In genomic region chr20:51493346-51493791, GRCh38 we compare ENCODE assay signal across 1 cellular context.
TF ChIP-seq lines count a peak whose summit lies in the region.

No MANE protein-coding gene starts in this region.

TF ChIP-seq in endothelial cell of umbilical vein, 7 proteins besides CTCF, POLR2A, EP300 and RAD21:
- TF ChIP-seq MAX (IDR thresholded peaks at IDR 0.05; ENCODE audit: insufficient read depth, insufficient read length) (no peak), MYC (IDR thresholded peaks at IDR 0.05; ENCODE audit: low read depth, low read length) (no peak)
